Comparison of ENCODE assay signal across 8 cellular contexts in genomic region chr7:100373261-100373831, GRCh38. TPM values are rescaled to one million over a fixed set of nuclear protein-coding genes. Genes with fewer than 3 reads are reported as not detected.
DNase-seq lines count a peak whose midpoint lies in the region; TF ChIP-seq lines count a peak whose summit lies in the region.

Gene PILRA, plus strand, starts transcription at chr7:100373487. Its CDS starts 170 bp downstream, at chr7:100373657.

- H3K27ac ChIP-seq in BLaER1 treated with 17β-estradiol and CSF1 and Interleukin-3, amounts not matched to agents 10 nM and 100 nM, result peak within 1 kb of the TSS; percentile 85 to 98 (median 92)
- H3K27ac ChIP-seq in esophagus squamous epithelium (peak within 1 kb of the TSS in 3 of 4 donors; percentile 6 to 73 (median 29)), neutrophil (peak within 1 kb of the TSS; percentile 100)

- peaks cover 59 to 99% (median 77%) of the 10 kb centered on the region in 10 experiments for H3K4me1 ChIP-seq in BLaER1 treated with 17β-estradiol and CSF1 and Interleukin-3, amounts not matched to agents 10 nM and 100 nM
- H3K4me1 ChIP-seq in esophagus squamous epithelium (peaks cover 0 to 15% (median 0%) of the 10 kb centered on the region in 3 donors), neutrophil (ENCODE audit: control insufficient read depth in 1 of 2, insufficient read depth in 1 of 2, low read depth in 1 of 2, low read length in 1 of 2) (peaks cover 89 to 100% of the 10 kb centered on the region in 2 experiments)

- peak within 1 kb of the TSS; percentile 78 to 99 (median 96) for H3K4me2 ChIP-seq in BLaER1 treated with 17β-estradiol and CSF1 and Interleukin-3, amounts not matched to agents 10 nM and 100 nM

- DNase-seq in NOMO-1 treated with DMSO at 0.1 percent for 48 hours (lab: John Stamatoyannopoulos, UW; ENCODE audit: unreplicated experiment) (peak; percentile 68), esophagus squamous epithelium (lab: John Stamatoyannopoulos, UW) (no peak), NCI-H82 treated with DMSO at 0.1 percent for 48 hours (lab: John Stamatoyannopoulos, UW; ENCODE audit: unreplicated experiment) (no peak), activated gamma-delta T cell (lab: John Stamatoyannopoulos, UW) (no peak), middle frontal gyrus (ENCODE audit: extremely low spot score, low spot score) (no peak)
- no peak for DNase-seq in activated CD4-positive, alpha-beta T cell treated with anti-CD3 and anti-CD28 coated beads for 1 hour

- H4K20me1 ChIP-seq in BLaER1 treated with 17β-estradiol and CSF1 and Interleukin-3, amounts not matched to agents 10 nM and 100 nM, result peaks cover 0 to 7% (median 0%) of the 10 kb centered on the region in 11 experiments; a peak in 2 of 22 replicates

- no peaks in the 10 kb centered on the region for H3K9me3 ChIP-seq in BLaER1 treated with 17β-estradiol and CSF1 and Interleukin-3, amounts not matched to agents 10 nM and 100 nM (replicated peaks in 1 of 11)
- H3K9me3 ChIP-seq in esophagus squamous epithelium, result no peaks in the 10 kb centered on the region
- no peaks in the 10 kb centered on the region for H3K9me3 ChIP-seq in neutrophil

- H3K9ac ChIP-seq in BLaER1 treated with 17β-estradiol and CSF1 and Interleukin-3, amounts not matched to agents 10 nM and 100 nM, result peak within 1 kb of the TSS; percentile 65 to 87 (median 74)

- intact Hi-C loops in esophagus squamous epithelium (cut with DNase I), result no loop called here

- peak within 1 kb of the TSS in 8 of 10 experiments; percentile 20 to 72 (median 42); a peak in 12 of 20 replicates for H3K4me3 ChIP-seq in BLaER1 treated with 17β-estradiol and CSF1 and Interleukin-3, amounts not matched to agents 10 nM and 100 nM
- H3K4me3 ChIP-seq in esophagus squamous epithelium (peak within 1 kb of the TSS in 2 of 4 donors; percentile 20 to 39), neutrophil (ENCODE audit: low read depth in 1 of 2, low read length in 1 of 2) (peak within 1 kb of the TSS; percentile 82 to 91)

- TF ChIP-seq POLR2A in esophagus squamous epithelium (IDR thresholded peaks at IDR 0.05), result peak in 1 of 4 donors; percentile 45

- H3K27me3 ChIP-seq in BLaER1 treated with 17β-estradiol and CSF1 and Interleukin-3, amounts not matched to agents 10 nM and 100 nM, result no peaks in the 10 kb centered on the region
- H3K27me3 ChIP-seq in esophagus squamous epithelium, result no peaks in the 10 kb centered on the region
- H3K27me3 ChIP-seq in neutrophil, result no peaks in the 10 kb centered on the region

- no peak for TF ChIP-seq CTCF in esophagus squamous epithelium (IDR thresholded peaks at IDR 0.05)
- TF ChIP-seq CTCF in neutrophil (IDR thresholded peaks at IDR 0.05), result peak; percentile 57

- 34% methylated on average over 7 of the region's 12 CpGs; no CpG with 5 or more reads in 1 of the 2 donors for WGBS in esophagus squamous epithelium, 2 donors

- H3K36me3 ChIP-seq in BLaER1 treated with 17β-estradiol and CSF1 and Interleukin-3, amounts not matched to agents 10 nM and 100 nM, result peaks cover 0 to 40% (median 0%) of the 10 kb centered on the region in 11 experiments; a peak in 5 of 22 replicates
- H3K36me3 ChIP-seq in esophagus squamous epithelium (no peaks in the 10 kb centered on the region), neutrophil (peaks cover 42% of the 10 kb centered on the region)

RNA-seq across cellular contexts. Expression of gene PILRA, which starts in this region (rescaled TPM):
- total RNA-seq in esophagus squamous epithelium, result 1 to 10 TPM in 2 of 4 donors, under 1 TPM in 2; 0.61 to 5.0 (median 1.1) TPM

Comparison
In these comparisons a context has a peak if more than half of its experiments do, and no peak if none do; other contexts are left out.
1. H3K27ac ChIP-seq: peak in every context shown above with its lines; median percentile 100 in neutrophil; 92 in BLaER1 treated with 17β-estradiol and CSF1 and Interleukin-3, amounts not matched to agents 10 nM and 100 nM; 29 in esophagus squamous epithelium.